ENCODE assay signal across 22 cellular contexts in genomic region chr9:124481115-124481514, GRCh38. TPM values are rescaled to one million over a fixed set of nuclear protein-coding genes. Genes with fewer than 3 reads are reported as not detected.
A peak's percentile ranks its signal among the peaks of the same experiment; 100 is the strongest.
DNase-seq lines count a peak whose midpoint lies in the region; ATAC-seq and TF ChIP-seq lines count a peak whose summit lies in the region.
"Had no signal": no experiment of that assay in that cellular context is flagged by ENCODE, and none has a peak within 500 bp of the region (broad histone marks: within the 10 kb centered on the region; RNA-seq: fewer than 3 reads in every experiment).

No MANE protein-coding gene starts in this region.

- no peaks in the 10 kb centered on the region for H4K20me1 ChIP-seq in OCI-LY3 (ENCODE audit: insufficient read depth, low read length)
- H4K20me1 ChIP-seq: BLaER1 treated with 17β-estradiol and CSF1 and Interleukin-3, amounts not matched to agents 10 nM and 100 nM had no signal

- H3K27me3 ChIP-seq in OCI-LY3 (ENCODE audit: low read depth, low read length), result no peaks in the 10 kb centered on the region
- H3K27me3 ChIP-seq in neuronal stem cell (ENCODE audit: control insufficient read depth in 3 of 3, insufficient read depth in 3 of 3, low read depth in 1 of 3, low read length in 3 of 3), result peaks cover 0 to 79% (median 12%) of the 10 kb centered on the region in 3 experiments

- no peak for ATAC-seq in GM21723 (IDR thresholded peaks at IDR 0.05; ENCODE audit: unreplicated experiment)

- H3K4me2 ChIP-seq in OCI-LY3 (ENCODE audit: low read length) (no peak overlapping the region), neuronal stem cell (ENCODE audit: insufficient read depth, low read length, poor library complexity, severe bottlenecking) (no peak overlapping the region)
- H3K4me2 ChIP-seq: BLaER1 treated with 17β-estradiol and CSF1 and Interleukin-3, amounts not matched to agents 10 nM and 100 nM; KMS-11 had no signal

- peak overlapping the region; percentile 38 for H2AK5ac ChIP-seq in neuronal stem cell (ENCODE audit: low read depth, low read length)

- DNase-seq in SIG-M5 treated with dmso at 0.1 percent for 504 hours (lab: John Stamatoyannopoulos, UW; ENCODE audit: unreplicated experiment) (peak; percentile 61), SIG-M5 (lab: John Stamatoyannopoulos, UW) (no peak), MV-4-11 (lab: John Stamatoyannopoulos, UW) (peak; percentile 47), neuronal stem cell (ENCODE audit: low spot score) (no peak), occipital lobe (lab: John Stamatoyannopoulos, UW) (no peak), anterior cingulate cortex (lab: John Stamatoyannopoulos, UW) (no peak)
- DNase-seq: CD4-positive, alpha-beta memory T cell; NCI-H2171; NCI-H524 treated with DMSO at 0.1 percent for 48 hours; Peyer's patch; T-helper 2 cell had no signal

- H3K79me1 ChIP-seq in neuronal stem cell (ENCODE audit: low read depth, low read length), result no peaks in the 10 kb centered on the region

- no peak overlapping the region for H2BK5ac ChIP-seq in neuronal stem cell (ENCODE audit: low read length)

- H3K79me2 ChIP-seq in OCI-LY3 (ENCODE audit: low read length), result no peaks in the 10 kb centered on the region

- no peaks in the 10 kb centered on the region for H3K9me3 ChIP-seq in OCI-LY3 (ENCODE audit: insufficient read depth, low read length)
- peaks cover 0 to 1% of the 10 kb centered on the region in 2 donors for H3K9me3 ChIP-seq in neuronal stem cell (replicated peaks in 1 of 2; ENCODE audit: control insufficient read depth in 2 of 2, insufficient read depth in 1 of 2, low read depth in 1 of 2, low read length in 2 of 2)
- H3K9me3 ChIP-seq: BLaER1 treated with 17β-estradiol and CSF1 and Interleukin-3, amounts not matched to agents 10 nM and 100 nM; Caco-2; HAP-1; Peyer's patch had no signal

- no CpG with 5 or more reads among the region's 17 CpGs for WGBS in neuronal stem cell (ENCODE audit: extremely low coverage in 2 of 2, insufficient read length in 2 of 2, insufficient replicate concordance in 1 of 2), 2 donors

- no peak overlapping the region for H2BK120ac ChIP-seq in neuronal stem cell (ENCODE audit: low read depth, low read length)

- H3K4ac ChIP-seq in neuronal stem cell (ENCODE audit: low read length), result no peak overlapping the region

- peak overlapping the region; percentile 16 for H3K23ac ChIP-seq in neuronal stem cell (ENCODE audit: low read depth, low read length, poor library complexity)

- H3K4me3 ChIP-seq in OCI-LY3 (ENCODE audit: low read length) (no peak overlapping the region), neuronal stem cell (ENCODE audit: low read length in 2 of 2) (no peak overlapping the region)
- H3K4me3 ChIP-seq: BLaER1 treated with 17β-estradiol and CSF1 and Interleukin-3, amounts not matched to agents 10 nM and 100 nM; GM12878; GM23248; HAP-1; Peyer's patch had no signal

- H3K4me1 ChIP-seq in OCI-LY3 (ENCODE audit: low read length) (peaks cover 10% of the 10 kb centered on the region), neuronal stem cell (ENCODE audit: control insufficient read depth in 2 of 2, insufficient read depth in 1 of 2, low read depth in 1 of 2, low read length in 2 of 2) (peaks cover 14 to 43% of the 10 kb centered on the region in 2 donors)

- H3K9ac ChIP-seq in OCI-LY3 (ENCODE audit: low read length) (no peak overlapping the region), neuronal stem cell (ENCODE audit: low read depth, low read length, poor library complexity) (no peak overlapping the region)
- H3K9ac ChIP-seq: BLaER1 treated with 17β-estradiol and CSF1 and Interleukin-3, amounts not matched to agents 10 nM and 100 nM; GM23248; KMS-11 had no signal

- H3K14ac ChIP-seq in neuronal stem cell (ENCODE audit: low read length), result no peak overlapping the region

- 0 out of 2 replicates have a peak overlapping the region, but pooled peaks have one; percentile 96 for H2AFZ ChIP-seq in OCI-LY3 (ENCODE audit: low read depth, low read length)
- H2AFZ ChIP-seq in neuronal stem cell (ENCODE audit: low read length), result no peak overlapping the region
- H2AFZ ChIP-seq: GM23248 had no signal

- H4K91ac ChIP-seq in neuronal stem cell (ENCODE audit: low read depth, low read length, poor library complexity), result no peak overlapping the region

- no peak for TF ChIP-seq CTCF in OCI-LY3 (IDR thresholded peaks at IDR 0.05; ENCODE audit: low read depth, low read length)

- H3K18ac ChIP-seq in neuronal stem cell (ENCODE audit: low read length), result peak overlapping the region; percentile 9

- H2BK15ac ChIP-seq in neuronal stem cell (ENCODE audit: low read length), result peak overlapping the region; percentile 93

- no peaks in the 10 kb centered on the region for H3K36me3 ChIP-seq in OCI-LY3 (replicated peaks; ENCODE audit: low read depth, low read length)
- no peaks in the 10 kb centered on the region for H3K36me3 ChIP-seq in neuronal stem cell (replicated peaks in 1 of 2; ENCODE audit: control insufficient read depth in 2 of 2, insufficient read depth in 2 of 2, low read length in 2 of 2)
- H3K36me3 ChIP-seq: BLaER1 treated with 17β-estradiol and CSF1 and Interleukin-3, amounts not matched to agents 10 nM and 100 nM; HAP-1; Peyer's patch had no signal

- H3K27ac ChIP-seq in OCI-LY3 (ENCODE audit: low read length), result no peak overlapping the region
- H3K27ac ChIP-seq in neuronal stem cell (replicated peaks; ENCODE audit: low read length), result no peak overlapping the region
- H3K27ac ChIP-seq: BLaER1 treated with 17β-estradiol and CSF1 and Interleukin-3, amounts not matched to agents 10 nM and 100 nM; GM23248; KMS-11; Peyer's patch had no signal

- H4K8ac ChIP-seq in neuronal stem cell (ENCODE audit: low read depth, low read length), result no peak overlapping the region

- H2BK12ac ChIP-seq in neuronal stem cell (ENCODE audit: low read length), result no peak overlapping the region

RNA-seq across cellular contexts. Expression of gene NR5A1, which starts 26.1 kb away (rescaled TPM):
- 0.33 TPM for polyA plus RNA-seq in neuronal stem cell (2013, experiment 1 of 2)
- 0.30 TPM for polyA plus RNA-seq in neuronal stem cell (2013, experiment 2 of 2)
- under 0.01 TPM for total RNA-seq in occipital lobe
- total RNA-seq: CD4-positive, alpha-beta memory T cell; GM23248; OCI-LY7; SK-MEL-5 had no signal
- polyA plus RNA-seq: CD4-positive, alpha-beta memory T cell; GM23248 had no signal

RNA-seq across cellular contexts. Expression of gene ADGRD2, which starts 30.9 kb away (rescaled TPM):
- polyA plus RNA-seq in neuronal stem cell (2013, experiment 1 of 2), result 0.54 TPM
- 0.58 TPM for polyA plus RNA-seq in neuronal stem cell (2013, experiment 2 of 2)
- total RNA-seq in occipital lobe, result not detected
- total RNA-seq: Caco-2; CD4-positive, alpha-beta memory T cell; GM12878; GM23248; HT-29; OCI-LY7; Peyer's patch; SK-MEL-5 had no signal
- polyA plus RNA-seq: CD4-positive, alpha-beta memory T cell; GM12878; GM23248 had no signal

Comparison
In these comparisons a context has a peak if more than half of its experiments do, and no peak if none do; other contexts are left out.
1. DNase-seq: peak in SIG-M5 treated with dmso at 0.1 percent for 504 hours (single experiment) and MV-4-11 (single experiment); none in SIG-M5 (single experiment), neuronal stem cell (single experiment), occipital lobe (single experiment) and anterior cingulate cortex (0 of 58).